In genomic region chr2:72886505-72887031, GRCh38 we compare ENCODE assay signal across 8 cellular contexts. TPM values are rescaled to one million over a fixed set of nuclear protein-coding genes. Genes with fewer than 3 reads are reported as not detected.
DNase-seq lines count a peak whose midpoint lies in the region; ATAC-seq, FAIRE-seq and TF ChIP-seq lines count a peak whose summit lies in the region.

No MANE protein-coding gene starts in this region.

- H3K4me1 ChIP-seq in kidney (ENCODE audit: control insufficient read depth in 1 of 2, insufficient read depth in 1 of 2, low read depth in 1 of 2, low read length in 2 of 2): peaks cover 5 to 23% of the 10 kb centered on the region in 2 donors
- H3K4me1 ChIP-seq in thoracic aorta (ENCODE audit: control insufficient read depth in 1 of 2, low read depth in 2 of 2): peaks cover 11 to 27% of the 10 kb centered on the region in 2 donors

- no peak overlapping the region for H3K27ac Mint-ChIP-seq in activated CD4-positive, alpha-beta T cell treated with anti-CD3 and anti-CD28 coated beads, Interleukin-2, amount 10 ng/mL, durations not matched to agents 7 days and 5 days
- H3K27ac Mint-ChIP-seq in activated T-helper 2 cell treated with anti-CD3 and anti-CD28 coated beads, Interferon-gamma antibody, Interleukin-2, Interleukin-4, amounts not matched to agents 10 μg/mL and 5 μg/mL and 100 μg/mL, durations not matched to agents 14 hours and 24 hours and 36 hours: no peak overlapping the region

- H3K27ac ChIP-seq in kidney (ENCODE audit: low read depth in 2 of 2, low read length in 2 of 2) (no peak overlapping the region), thoracic aorta (peak overlapping the region; percentile 81 to 94)

- peak overlapping the region; percentile 30 to 73 for H3K4me3 ChIP-seq in kidney (ENCODE audit: low read length in 2 of 2)
- peak overlapping the region; percentile 82 for H3K4me3 ChIP-seq in thoracic aorta

- peaks cover 3% of the 10 kb centered on the region in 2 donors for H3K36me3 ChIP-seq in kidney (ENCODE audit: control insufficient read depth in 1 of 2, insufficient read depth in 2 of 2, low read length in 2 of 2)
- no peaks in the 10 kb centered on the region for H3K36me3 ChIP-seq in thoracic aorta

- intact Hi-C loops in activated T-helper 2 cell treated with anti-CD3 and anti-CD28 coated beads, Interferon-gamma antibody, Interleukin-2, Interleukin-4, amounts not matched to agents 10 μg/mL and 5 μg/mL and 100 μg/mL, durations not matched to agents 14 hours and 24 hours and 36 hours (cut with micrococcal nuclease): loop anchor here (5.0 kb wide), 1 partner anchor 276 kb away; no protein-coding TSS in a partner anchor
- intact Hi-C loops in kidney (cut with DNase I): no loop called here

- H3K27me3 ChIP-seq in thoracic aorta (replicated peaks; ENCODE audit: insufficient read depth): no peaks in the 10 kb centered on the region

- FAIRE-seq in kidney (lab: Jason Lieb, UNC): no peak

- peaks cover 57% of the 10 kb centered on the region for H3K27me3 Mint-ChIP-seq in activated CD4-positive, alpha-beta T cell treated with anti-CD3 and anti-CD28 coated beads, Interleukin-2, amount 10 ng/mL, durations not matched to agents 7 days and 5 days
- H3K27me3 Mint-ChIP-seq in activated T-helper 2 cell treated with anti-CD3 and anti-CD28 coated beads, Interferon-gamma antibody, Interleukin-2, Interleukin-4, amounts not matched to agents 10 μg/mL and 5 μg/mL and 100 μg/mL, durations not matched to agents 14 hours and 24 hours and 36 hours (ENCODE audit: low read depth): peaks cover 29% of the 10 kb centered on the region

- no peak for TF ChIP-seq CTCF in kidney (IDR thresholded peaks at IDR 0.05; ENCODE audit: borderline replicate concordance, extremely low read depth, insufficient read depth)
- TF ChIP-seq CTCF in thoracic aorta (IDR thresholded peaks at IDR 0.05): no peak

- no peak for ATAC-seq in thoracic aorta (ENCODE audit: insufficient number of reproducible peaks, low FRiP score, low read depth)
- ATAC-seq in GM18867 (IDR thresholded peaks at IDR 0.05; ENCODE audit: unreplicated experiment): no peak
- no peak for ATAC-seq in HG03457 (IDR thresholded peaks at IDR 0.05; ENCODE audit: unreplicated experiment)

- H3K4me3 Mint-ChIP-seq in activated CD4-positive, alpha-beta T cell treated with anti-CD3 and anti-CD28 coated beads, Interleukin-2, amount 10 ng/mL, durations not matched to agents 7 days and 5 days: peak overlapping the region; percentile 55
- H3K4me3 Mint-ChIP-seq in activated T-helper 2 cell treated with anti-CD3 and anti-CD28 coated beads, Interferon-gamma antibody, Interleukin-2, Interleukin-4, amounts not matched to agents 10 μg/mL and 5 μg/mL and 100 μg/mL, durations not matched to agents 14 hours and 24 hours and 36 hours (ENCODE audit: low read depth): peak overlapping the region; percentile 63

- no peaks in the 10 kb centered on the region for H3K9me3 Mint-ChIP-seq in activated CD4-positive, alpha-beta T cell treated with anti-CD3 and anti-CD28 coated beads, Interleukin-2, amount 10 ng/mL, durations not matched to agents 7 days and 5 days
- no peaks in the 10 kb centered on the region for H3K9me3 Mint-ChIP-seq in activated T-helper 2 cell treated with anti-CD3 and anti-CD28 coated beads, Interferon-gamma antibody, Interleukin-2, Interleukin-4, amounts not matched to agents 10 μg/mL and 5 μg/mL and 100 μg/mL, durations not matched to agents 14 hours and 24 hours and 36 hours

- no peaks in the 10 kb centered on the region for H3K9me3 ChIP-seq in kidney (ENCODE audit: control insufficient read depth in 1 of 2, low read length in 2 of 2)
- H3K9me3 ChIP-seq in thoracic aorta: no peaks in the 10 kb centered on the region

- no peak for DNase-seq in activated CD4-positive, alpha-beta T cell treated with anti-CD3 and anti-CD28 coated beads, Interleukin-2, amount 10 ng/mL, durations not matched to agents 7 days and 5 days
- no peak for DNase-seq in activated CD4-positive, alpha-beta T cell treated with anti-CD3 and anti-CD28 coated beads for 48 hours
- no peak for DNase-seq in activated T-helper 2 cell treated with anti-CD3 and anti-CD28 coated beads, Interferon-gamma antibody, Interleukin-2, Interleukin-4, amounts not matched to agents 10 μg/mL and 5 μg/mL and 100 μg/mL, durations not matched to agents 14 hours and 24 hours and 36 hours (ENCODE audit: low spot score)
- DNase-seq in kidney (no peak), thoracic aorta (ENCODE audit: low spot score) (no peak), kidney glomerular epithelial cell (lab: John Stamatoyannopoulos, UW) (no peak)

- CTCF ChIA-PET in activated CD4-positive, alpha-beta T cell treated with anti-CD3 and anti-CD28 coated beads, Interleukin-2, amount 10 ng/mL, durations not matched to agents 7 days and 5 days (lab: Charles Lee): interaction anchor here (0.6 to 3.1 kb wide), 6 partner anchors 11 to 291 kb away, joined by 3 to 10 read pairs (median 4); no protein-coding TSS in a partner anchor

- H3K4me1 Mint-ChIP-seq in activated CD4-positive, alpha-beta T cell treated with anti-CD3 and anti-CD28 coated beads, Interleukin-2, amount 10 ng/mL, durations not matched to agents 7 days and 5 days: peaks cover 3% of the 10 kb centered on the region
- peaks cover 1% of the 10 kb centered on the region for H3K4me1 Mint-ChIP-seq in activated T-helper 2 cell treated with anti-CD3 and anti-CD28 coated beads, Interferon-gamma antibody, Interleukin-2, Interleukin-4, amounts not matched to agents 10 μg/mL and 5 μg/mL and 100 μg/mL, durations not matched to agents 14 hours and 24 hours and 36 hours (ENCODE audit: low read depth)

- POLR2A ChIA-PET in activated CD4-positive, alpha-beta T cell treated with anti-CD3 and anti-CD28 coated beads, Interleukin-2, amount 10 ng/mL, durations not matched to agents 7 days and 5 days (lab: Charles Lee): no interaction called here

- H3K9ac ChIP-seq in kidney (ENCODE audit: low read length in 2 of 2): peak overlapping the region in 1 of 2 donors; percentile 63

- no peaks in the 10 kb centered on the region for H3K36me3 Mint-ChIP-seq in activated CD4-positive, alpha-beta T cell treated with anti-CD3 and anti-CD28 coated beads, Interleukin-2, amount 10 ng/mL, durations not matched to agents 7 days and 5 days (ENCODE audit: low read depth)
- no peaks in the 10 kb centered on the region for H3K36me3 Mint-ChIP-seq in activated T-helper 2 cell treated with anti-CD3 and anti-CD28 coated beads, Interferon-gamma antibody, Interleukin-2, Interleukin-4, amounts not matched to agents 10 μg/mL and 5 μg/mL and 100 μg/mL, durations not matched to agents 14 hours and 24 hours and 36 hours (ENCODE audit: low read depth)

RNA-seq across cellular contexts. Expression of gene SPR, which starts 0.6 kb away (rescaled TPM):
- total RNA-seq in activated CD4-positive, alpha-beta T cell treated with anti-CD3 and anti-CD28 coated beads, Interleukin-2, amount 10 ng/mL, durations not matched to agents 7 days and 5 days: under 1 TPM; 0.12 to 0.44 TPM
- 9.5 and 9.9 TPM in 2 replicates for total RNA-seq in activated T-helper 2 cell treated with anti-CD3 and anti-CD28 coated beads, Interferon-gamma antibody, Interleukin-2, Interleukin-4, amounts not matched to agents 10 μg/mL and 5 μg/mL and 100 μg/mL, durations not matched to agents 14 hours and 24 hours and 36 hours
- total RNA-seq in kidney (29.9 TPM), thoracic aorta (10 to 100 TPM; 26.1 to 42.6 TPM)
- 102 TPM for polyA plus RNA-seq in kidney (ENCODE audit: insufficient read depth, low read depth, low replicate concordance)

RNA-seq across cellular contexts. Expression of gene EMX1, which starts 30.8 kb away (rescaled TPM):
- not detected for total RNA-seq in activated CD4-positive, alpha-beta T cell treated with anti-CD3 and anti-CD28 coated beads, Interleukin-2, amount 10 ng/mL, durations not matched to agents 7 days and 5 days
- not detected in 2 replicates for total RNA-seq in activated T-helper 2 cell treated with anti-CD3 and anti-CD28 coated beads, Interferon-gamma antibody, Interleukin-2, Interleukin-4, amounts not matched to agents 10 μg/mL and 5 μg/mL and 100 μg/mL, durations not matched to agents 14 hours and 24 hours and 36 hours
- total RNA-seq in kidney: 19.6 TPM
- polyA plus RNA-seq in kidney (ENCODE audit: insufficient read depth, low read depth, low replicate concordance): 132 TPM
- total RNA-seq in thoracic aorta: not detected

Comparison
In these comparisons a context has a peak if more than half of its experiments do, and no peak if none do; other contexts are left out.
1. H3K27ac ChIP-seq: peak in thoracic aorta (2 of 2); none in kidney (0 of 2).
2. RNA of gene EMX1, which starts 30.8 kb away (total RNA-seq): 19.6 TPM in kidney (single experiment); not detected in activated T-helper 2 cell treated with anti-CD3 and anti-CD28 coated beads, Interferon-gamma antibody, Interleukin-2, Interleukin-4, amounts not matched to agents 10 μg/mL and 5 μg/mL and 100 μg/mL, durations not matched to agents 14 hours and 24 hours and 36 hours, not detected in activated CD4-positive, alpha-beta T cell treated with anti-CD3 and anti-CD28 coated beads, Interleukin-2, amount 10 ng/mL, durations not matched to agents 7 days and 5 days and not detected in thoracic aorta; every median in the first group is over 10 times any median in the second.